ENCODE assay signal across 1 cellular context in genomic region chr2:12452211-12452610, GRCh38.
TF ChIP-seq lines count a peak whose summit lies in the region.

No MANE protein-coding gene starts in this region.

TF ChIP-seq in GM23338, 12 proteins besides CTCF, POLR2A, EP300 and RAD21 (continued from another document):
- TF ChIP-seq REST (IDR thresholded peaks at IDR 0.05; ENCODE audit: unreplicated experiment) = no peak
